In the genomic region with DNA sequence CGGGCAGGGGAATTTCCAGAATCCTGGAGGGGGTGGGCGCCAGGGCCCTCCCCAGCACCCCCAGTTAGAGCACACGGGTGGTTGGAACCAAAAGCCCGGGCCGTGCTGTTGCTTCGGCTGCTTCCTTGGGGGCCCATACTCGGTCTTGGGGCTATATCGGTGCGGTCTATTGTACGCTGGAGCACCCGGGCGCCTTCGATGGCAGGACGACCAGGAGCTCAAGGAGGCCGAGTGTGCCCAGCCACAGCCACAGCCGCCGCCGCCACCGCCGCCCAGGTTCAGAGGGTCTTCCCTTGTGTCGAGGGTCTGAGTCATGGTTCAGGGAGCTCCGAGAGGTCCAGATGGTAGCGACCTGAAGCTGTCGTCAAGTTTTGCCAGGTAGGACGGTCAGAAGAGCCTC, we compare ENCODE assay signal across 21 cellular contexts. TPM values are rescaled to one million over a fixed set of nuclear protein-coding genes. Genes with fewer than 3 reads are reported as not detected.
"Had no signal": no experiment of that assay in that cellular context is flagged by ENCODE, and none has a peak within 500 bp of the region (broad histone marks: within the 10 kb centered on the region; RNA-seq: fewer than 3 reads in every experiment).

No MANE protein-coding gene starts in this region.

- H3K4me3 ChIP-seq: MG63 had no signal

- H3K27me3 ChIP-seq: MG63 had no signal

- H3K36me3 ChIP-seq: MG63 had no signal

- H3K9me3 ChIP-seq: MG63 had no signal

- ATAC-seq: SK-N-SH treated with all-trans-retinoic acid at 6 μM for 48 hours had no signal

- DNase-seq: IMR-90, KG1, MG63, NCI-H1092, NCI-H1105 treated with DMSO at 0.1 percent for 48 hours, NCI-H1417 treated with DMSO at 0.1 percent for 48 hours, NCI-H146, NCI-H1694 treated with DMSO at 0.1 percent for 48 hours, NCI-H1930, NCI-H2081, NCI-H2107, NCI-H2171, NCI-H226, NCI-H446, NCI-H510A, NCI-H524 treated with DMSO at 0.1 percent for 48 hours, NCI-H774 had no signal

RNA-seq across cellular contexts. Expression of gene CCER1, which starts 0.5 kb away (rescaled TPM):
- total RNA-seq: HepG2, HT1080, IMR-90, Right ventricle myocardium superior had no signal
- polyA plus RNA-seq: HepG2, IMR-90 had no signal

RNA-seq across cellular contexts. Expression of gene EPYC, which starts 50.3 kb away (rescaled TPM):
- total RNA-seq: HepG2, HT1080, IMR-90, Right ventricle myocardium superior had no signal
- polyA plus RNA-seq: HepG2, IMR-90 had no signal
